ENCODE assay signal across 8 cellular contexts in the genomic region with DNA sequence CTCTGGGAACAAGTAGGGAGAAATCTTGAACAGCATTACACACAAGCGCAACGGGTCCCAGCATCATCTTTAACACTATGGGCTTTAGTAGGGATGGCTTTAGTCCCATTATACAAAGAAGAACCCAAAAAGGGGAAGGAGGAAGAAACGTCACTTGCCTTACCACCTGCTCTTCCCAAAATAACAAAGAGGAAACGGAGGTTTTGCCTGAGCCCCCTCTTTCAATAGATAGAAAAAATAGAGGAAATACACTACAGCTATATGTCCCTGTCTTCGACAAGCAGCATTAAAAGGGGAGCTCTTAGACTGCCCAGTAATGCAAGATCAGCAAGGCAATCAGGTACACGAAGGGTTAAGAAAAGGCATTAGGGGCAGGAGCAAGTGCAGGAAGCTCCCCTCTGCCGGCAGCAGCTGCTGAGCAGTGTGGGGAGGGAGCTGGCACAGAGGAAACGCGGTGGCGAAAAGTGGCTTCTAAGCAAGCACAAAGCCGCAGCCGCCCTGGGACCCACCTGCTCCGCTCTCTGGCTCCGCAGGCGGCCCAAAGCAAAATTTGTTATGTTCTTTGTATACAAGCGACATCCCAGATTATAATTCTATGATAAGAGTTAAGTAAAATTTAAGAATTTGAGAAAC.
DNase-seq lines count a peak whose midpoint lies in the region; ATAC-seq, FAIRE-seq and TF ChIP-seq lines count a peak whose summit lies in the region.
"Not testable (repeated sequence)": the region's sequence is repeated elsewhere in the genome, so short reads cannot be mapped to it uniquely, and the experiment has no call there.

No MANE protein-coding gene starts in this region.

- H3K79me2 ChIP-seq in GM12878 (ENCODE audit: control insufficient read depth, insufficient read depth, low read length): not testable (repeated sequence)

- H3K4me1 ChIP-seq in BLaER1 treated with 17β-estradiol and CSF1 and Interleukin-3, amounts not matched to agents 10 nM and 100 nM: peaks cover 0 to 35% (median 13%) of the 10 kb centered on the region in 10 experiments; a peak in 13 of 20 replicates
- not testable (repeated sequence) for H3K4me1 ChIP-seq in GM12878 (ENCODE audit: control insufficient read depth, insufficient read depth, low read length)

- not testable (repeated sequence) for TF ChIP-seq POLR2A in GM12892 (IDR thresholded peaks at IDR 0.05; ENCODE audit: low read depth, low read length); GM12878 (IDR thresholded peaks at IDR 0.05; ENCODE audit: low read depth, low read length)

- not testable (repeated sequence) for H3K36me3 ChIP-seq in BLaER1 treated with 17β-estradiol and CSF1 and Interleukin-3, amounts not matched to agents 10 nM and 100 nM; GM12878 (ENCODE audit: control insufficient read depth in 2 of 2, insufficient read depth in 2 of 2, low read length in 1 of 2)

- H3K9me3 ChIP-seq in BLaER1 treated with 17β-estradiol and CSF1 and Interleukin-3, amounts not matched to agents 10 nM and 100 nM (replicated peaks in 1 of 11); GM12878 (replicated peaks; ENCODE audit: control insufficient read depth, insufficient read depth, low read length): not testable (repeated sequence)

- in situ Hi-C loops in GM12878 (cut with MboI): not testable (repeated sequence)

- CTCF ChIA-PET in GM12878 (lab: Yijun Ruan, JAX): interaction anchor here (0.7 to 1.4 kb wide), 2 partner anchors 59 to 132 kb away, joined by 3 to 7 read pairs; no protein-coding TSS in a partner anchor

- H3K4me3 ChIP-seq in BLaER1 treated with 17β-estradiol and CSF1 and Interleukin-3, amounts not matched to agents 10 nM and 100 nM: peak overlapping the region in 1 of 10 experiments; percentile 35; a peak in 1 of 20 replicates
- peak overlapping the region; percentile 29 for H3K4me3 ChIP-seq in Jurkat, Clone E6-1 (ENCODE audit: low read length)
- peak overlapping the region; percentile 41; the same call in 1 of the 2 replicates for H3K4me3 ChIP-seq in GM12878

- H3K27ac ChIP-seq in BLaER1 treated with 17β-estradiol and CSF1 and Interleukin-3, amounts not matched to agents 10 nM and 100 nM: peak overlapping the region in 7 of 11 experiments; percentile 44 to 70 (median 62); a peak in 13 of 22 replicates
- peak overlapping the region; percentile 44 for H3K27ac ChIP-seq in GM12878 (ENCODE audit: control insufficient read depth, insufficient read depth)

- RAD21 ChIA-PET in GM12878 (lab: Charles Lee; ENCODE audit: unreplicated experiment): not testable (repeated sequence)

- DNase-seq in GM12892 (ENCODE audit: insufficient read length); GM12878 (ENCODE audit: low read depth, low spot score); natural killer cell treated with Interleukin-12 subunit alpha and Interleukin-12 subunit beta and Interleukin-15 and Interleukin-18, amount 100 ng/mL, for 72 hours (ENCODE audit: low spot score): not testable (repeated sequence)
- peak; percentile 66 for DNase-seq in Jurkat, Clone E6-1 (ENCODE audit: low read depth, low spot score)
- peak; percentile 30 to 41 for DNase-seq in NOMO-1 (lab: John Stamatoyannopoulos, UW; ENCODE audit: unreplicated experiment in 2 of 2)
- peak; percentile 17 for DNase-seq in activated CD4-positive, alpha-beta T cell treated with anti-CD3 and anti-CD28 coated beads for 48 hours

- H3K27me3 ChIP-seq in BLaER1 treated with 17β-estradiol and CSF1 and Interleukin-3, amounts not matched to agents 10 nM and 100 nM; GM12878 (replicated peaks in 1 of 2; ENCODE audit: control insufficient read depth in 2 of 2, insufficient read depth in 2 of 2, low read length in 1 of 2): not testable (repeated sequence)

- H3K4me1 Mint-ChIP-seq in natural killer cell treated with Interleukin-12 subunit alpha and Interleukin-12 subunit beta and Interleukin-15 and Interleukin-18, amount 100 ng/mL, for 72 hours (ENCODE audit: low read depth in 2 of 2): peaks cover 10 to 12% of the 10 kb centered on the region in 2 donors

- 1% methylated on average over 10 of the region's 16 CpGs for WGBS in GM12878 (ENCODE audit: insufficient coverage, insufficient replicate concordance, low lambda C conversion rate, missing lambda C conversion rate)

- not testable (repeated sequence) for H3K27ac Mint-ChIP-seq in natural killer cell treated with Interleukin-12 subunit alpha and Interleukin-12 subunit beta and Interleukin-15 and Interleukin-18, amount 100 ng/mL, for 72 hours

- SMC1A ChIA-PET in GM12878 (lab: Charles Lee; ENCODE audit: uncharacterized antibody, unreplicated experiment): not testable (repeated sequence)

- POLR2A ChIA-PET in GM12878 (lab: Charles Lee): not testable (repeated sequence)

- H3K36me3 Mint-ChIP-seq in natural killer cell treated with Interleukin-12 subunit alpha and Interleukin-12 subunit beta and Interleukin-15 and Interleukin-18, amount 100 ng/mL, for 72 hours: not testable (repeated sequence)

- H4K20me1 ChIP-seq in BLaER1 treated with 17β-estradiol and CSF1 and Interleukin-3, amounts not matched to agents 10 nM and 100 nM; GM12878 (ENCODE audit: control insufficient read depth, insufficient read depth): not testable (repeated sequence)

- FAIRE-seq in GM12892 (lab: Jason Lieb, UNC): peak; percentile 96
- FAIRE-seq in GM12878 (lab: Jason Lieb, UNC): peak; percentile 23

- intact Hi-C loops in GM12878 (cut with micrococcal nuclease; ENCODE audit: unreplicated experiment): not testable (repeated sequence)

- H3K9ac ChIP-seq in BLaER1 treated with 17β-estradiol and CSF1 and Interleukin-3, amounts not matched to agents 10 nM and 100 nM: peak overlapping the region in 3 of 11 experiments; percentile 24 to 60 (median 42); a peak in 5 of 22 replicates
- H3K9ac ChIP-seq in GM12878 (ENCODE audit: control insufficient read depth, insufficient read depth, low read length): not testable (repeated sequence)

- not testable (repeated sequence) for H3K9me3 Mint-ChIP-seq in natural killer cell treated with Interleukin-12 subunit alpha and Interleukin-12 subunit beta and Interleukin-15 and Interleukin-18, amount 100 ng/mL, for 72 hours

- H3K27me3 Mint-ChIP-seq in natural killer cell treated with Interleukin-12 subunit alpha and Interleukin-12 subunit beta and Interleukin-15 and Interleukin-18, amount 100 ng/mL, for 72 hours: not testable (repeated sequence)

- TF ChIP-seq CTCF in GM12878 (IDR thresholded peaks at IDR 0.05 in 2 of 3, conservative IDR thresholded peaks at IDR 0.05 in 1 of 3; ENCODE audit: control insufficient read depth in 2 of 3, extremely low read depth in 1 of 3, insufficient read depth in 1 of 3, low read depth in 3 of 3, low read length in 3 of 3): not testable (repeated sequence)

- not testable (repeated sequence) for H3K4me3 Mint-ChIP-seq in natural killer cell treated with Interleukin-12 subunit alpha and Interleukin-12 subunit beta and Interleukin-15 and Interleukin-18, amount 100 ng/mL, for 72 hours

- not testable (repeated sequence) for H2AFZ ChIP-seq in GM12878 (ENCODE audit: control insufficient read depth, low read depth, low read length)

- peak; percentile 71 for ATAC-seq in HG02610 (IDR thresholded peaks at IDR 0.05; ENCODE audit: unreplicated experiment)
- peak; percentile 89 for ATAC-seq in GM12878
- ATAC-seq in natural killer cell treated with Interleukin-12 subunit alpha and Interleukin-12 subunit beta and Interleukin-15 and Interleukin-18, amount 100 ng/mL, for 72 hours: peak; percentile 50 to 59

- not testable (repeated sequence) for TF ChIP-seq EP300 in GM12878 (IDR thresholded peaks at IDR 0.05; ENCODE audit: borderline replicate concordance in 1 of 2, control insufficient read depth in 1 of 2, low read depth in 2 of 2, low read length in 2 of 2)

- BruUV-seq in GM12878 (replicated peaks; lab: Mats Ljungman, UMichigan): not testable (repeated sequence)

- peak overlapping the region; percentile 35 to 72 (median 52); a peak in 18 of 22 replicates for H3K4me2 ChIP-seq in BLaER1 treated with 17β-estradiol and CSF1 and Interleukin-3, amounts not matched to agents 10 nM and 100 nM
- H3K4me2 ChIP-seq in GM12878 (ENCODE audit: control insufficient read depth, insufficient read depth): peak overlapping the region; percentile 64

- not testable (repeated sequence) for TF ChIP-seq RAD21 in GM12878 (IDR thresholded peaks at IDR 0.05; ENCODE audit: insufficient read depth, low read depth, low read length)
